Comparison of ENCODE assay signal across 1 cellular context in genomic region chr2:226618875-226619605, GRCh38.
TF ChIP-seq lines count a peak whose summit lies in the region.

No MANE protein-coding gene starts in this region.

TF ChIP-seq in HepG2, 621 proteins besides CTCF, POLR2A, EP300 and RAD21 (continued from another document and continues in another):
- TF ChIP-seq ZNF318 (CRISPR knock-in tag; IDR thresholded peaks at IDR 0.05), result no peak
- TF ChIP-seq ZNF343 (CRISPR knock-in tag; IDR thresholded peaks at IDR 0.05), result no peak
- TF ChIP-seq THYN1 (CRISPR knock-in tag; IDR thresholded peaks at IDR 0.05; ENCODE audit: borderline replicate concordance, low read depth), result no peak
- peak; percentile 97 for TF ChIP-seq RARA (CRISPR knock-in tag; IDR thresholded peaks at IDR 0.05)
- TF ChIP-seq ZNF225 (CRISPR knock-in tag; IDR thresholded peaks at IDR 0.05), result no peak
- TF ChIP-seq ZNF335 (CRISPR knock-in tag; IDR thresholded peaks at IDR 0.05), result 0 out of 2 replicates have a peak, but pooled peaks have one; percentile 24
- TF ChIP-seq BHLHE40 (IDR thresholded peaks at IDR 0.05; ENCODE audit: low read length), result no peak
- peak in 1 of 2 experiments; percentile 23; a peak in 2 of 4 replicates for TF ChIP-seq REST (IDR thresholded peaks at IDR 0.05; ENCODE audit: borderline replicate concordance in 1 of 2, low read depth in 1 of 2, low read length in 2 of 2)
- TF ChIP-seq DNMT1 (CRISPR knock-in tag; IDR thresholded peaks at IDR 0.05), result no peak
- TF ChIP-seq PHF20 (CRISPR knock-in tag; IDR thresholded peaks at IDR 0.05), result no peak
- no peak for TF ChIP-seq KDM5A (IDR thresholded peaks at IDR 0.05; ENCODE audit: borderline replicate concordance, low read length)
- TF ChIP-seq ZNF549 (CRISPR knock-in tag; IDR thresholded peaks at IDR 0.05), result no peak
- 0 out of 2 replicates have a peak, but pooled peaks have one; percentile 63 for TF ChIP-seq ZNF337 (CRISPR knock-in tag; IDR thresholded peaks at IDR 0.05; ENCODE audit: borderline replicate concordance, low read depth)
- TF ChIP-seq ZNF644 (CRISPR knock-in tag; IDR thresholded peaks at IDR 0.05; ENCODE audit: low read depth), result peak; percentile 80
- peak; percentile 74; the same call in 1 of the 2 replicates for TF ChIP-seq NR2C2 (CRISPR knock-in tag; IDR thresholded peaks at IDR 0.05; ENCODE audit: borderline replicate concordance)
- no peak for TF ChIP-seq SNAI1 (CRISPR knock-in tag; IDR thresholded peaks at IDR 0.05; ENCODE audit: borderline replicate concordance)
- TF ChIP-seq ZNF350 (CRISPR knock-in tag; IDR thresholded peaks at IDR 0.05; ENCODE audit: borderline replicate concordance, low read depth), result no peak
- TF ChIP-seq ARNT (IDR thresholded peaks at IDR 0.05), result no peak
- no peak for TF ChIP-seq POLR2G (IDR thresholded peaks at IDR 0.05; ENCODE audit: low read depth, low read length)
- TF ChIP-seq RCOR2 (CRISPR knock-in tag; IDR thresholded peaks at IDR 0.05), result peak; percentile 98
- TF ChIP-seq SYNCRIP (IDR thresholded peaks at IDR 0.05; ENCODE audit: insufficient read depth, low read depth, low read length), result no peak
- TF ChIP-seq ZNF264 (CRISPR knock-in tag; IDR thresholded peaks at IDR 0.05), result no peak
- TF ChIP-seq SP5 (CRISPR knock-in tag; IDR thresholded peaks at IDR 0.05; ENCODE audit: borderline replicate concordance, low read depth), result peak; percentile 62
- TF ChIP-seq, protein P1, sequence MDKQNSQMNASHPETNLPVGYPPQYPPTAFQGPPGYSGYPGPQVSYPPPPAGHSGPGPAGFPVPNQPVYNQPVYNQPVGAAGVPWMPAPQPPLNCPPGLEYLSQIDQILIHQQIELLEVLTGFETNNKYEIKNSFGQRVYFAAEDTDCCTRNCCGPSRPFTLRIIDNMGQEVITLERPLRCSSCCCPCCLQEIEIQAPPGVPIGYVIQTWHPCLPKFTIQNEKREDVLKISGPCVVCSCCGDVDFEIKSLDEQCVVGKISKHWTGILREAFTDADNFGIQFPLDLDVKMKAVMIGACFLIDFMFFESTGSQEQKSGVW (CRISPR knock-in tag; IDR thresholded peaks at IDR 0.05; ENCODE audit: borderline replicate concordance), result no peak
- TF ChIP-seq, protein P2, sequence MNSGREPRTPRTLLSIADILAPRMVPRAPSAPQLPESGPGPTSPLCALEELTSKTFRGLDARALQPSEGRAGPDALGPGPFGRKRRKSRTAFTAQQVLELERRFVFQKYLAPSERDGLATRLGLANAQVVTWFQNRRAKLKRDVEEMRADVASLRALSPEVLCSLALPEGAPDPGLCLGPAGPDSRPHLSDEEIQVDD (CRISPR knock-in tag; IDR thresholded peaks at IDR 0.05; ENCODE audit: borderline replicate concordance), result no peak
- TF ChIP-seq ZNF441 (CRISPR knock-in tag; IDR thresholded peaks at IDR 0.05; ENCODE audit: borderline replicate concordance), result no peak
- TF ChIP-seq, protein P3, sequence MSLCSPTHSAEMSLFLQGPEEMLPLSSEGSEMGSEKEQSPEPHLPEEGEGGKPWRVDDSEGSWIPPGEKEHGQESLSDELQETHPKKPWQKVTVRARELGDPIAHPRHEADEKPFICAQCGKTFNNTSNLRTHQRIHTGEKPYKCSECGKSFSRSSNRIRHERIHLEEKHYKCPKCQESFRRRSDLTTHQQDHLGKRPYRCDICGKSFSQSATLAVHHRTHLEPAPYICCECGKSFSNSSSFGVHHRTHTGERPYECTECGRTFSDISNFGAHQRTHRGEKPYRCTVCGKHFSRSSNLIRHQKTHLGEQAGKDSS (CRISPR knock-in tag; IDR thresholded peaks at IDR 0.05; ENCODE audit: borderline replicate concordance, low read depth), result no peak
- TF ChIP-seq JUN (CRISPR knock-in tag; IDR thresholded peaks at IDR 0.05), result 0 out of 2 replicates have a peak, but pooled peaks have one; percentile 28
- no peak for TF ChIP-seq RORA (CRISPR knock-in tag; IDR thresholded peaks at IDR 0.05)
- TF ChIP-seq ZSCAN5A (CRISPR knock-in tag; IDR thresholded peaks at IDR 0.05; ENCODE audit: borderline replicate concordance), result peak; percentile 95; the same call in 1 of the 2 replicates
- TF ChIP-seq MLLT10 (CRISPR knock-in tag; IDR thresholded peaks at IDR 0.05), result no peak
- TF ChIP-seq, protein P4, sequence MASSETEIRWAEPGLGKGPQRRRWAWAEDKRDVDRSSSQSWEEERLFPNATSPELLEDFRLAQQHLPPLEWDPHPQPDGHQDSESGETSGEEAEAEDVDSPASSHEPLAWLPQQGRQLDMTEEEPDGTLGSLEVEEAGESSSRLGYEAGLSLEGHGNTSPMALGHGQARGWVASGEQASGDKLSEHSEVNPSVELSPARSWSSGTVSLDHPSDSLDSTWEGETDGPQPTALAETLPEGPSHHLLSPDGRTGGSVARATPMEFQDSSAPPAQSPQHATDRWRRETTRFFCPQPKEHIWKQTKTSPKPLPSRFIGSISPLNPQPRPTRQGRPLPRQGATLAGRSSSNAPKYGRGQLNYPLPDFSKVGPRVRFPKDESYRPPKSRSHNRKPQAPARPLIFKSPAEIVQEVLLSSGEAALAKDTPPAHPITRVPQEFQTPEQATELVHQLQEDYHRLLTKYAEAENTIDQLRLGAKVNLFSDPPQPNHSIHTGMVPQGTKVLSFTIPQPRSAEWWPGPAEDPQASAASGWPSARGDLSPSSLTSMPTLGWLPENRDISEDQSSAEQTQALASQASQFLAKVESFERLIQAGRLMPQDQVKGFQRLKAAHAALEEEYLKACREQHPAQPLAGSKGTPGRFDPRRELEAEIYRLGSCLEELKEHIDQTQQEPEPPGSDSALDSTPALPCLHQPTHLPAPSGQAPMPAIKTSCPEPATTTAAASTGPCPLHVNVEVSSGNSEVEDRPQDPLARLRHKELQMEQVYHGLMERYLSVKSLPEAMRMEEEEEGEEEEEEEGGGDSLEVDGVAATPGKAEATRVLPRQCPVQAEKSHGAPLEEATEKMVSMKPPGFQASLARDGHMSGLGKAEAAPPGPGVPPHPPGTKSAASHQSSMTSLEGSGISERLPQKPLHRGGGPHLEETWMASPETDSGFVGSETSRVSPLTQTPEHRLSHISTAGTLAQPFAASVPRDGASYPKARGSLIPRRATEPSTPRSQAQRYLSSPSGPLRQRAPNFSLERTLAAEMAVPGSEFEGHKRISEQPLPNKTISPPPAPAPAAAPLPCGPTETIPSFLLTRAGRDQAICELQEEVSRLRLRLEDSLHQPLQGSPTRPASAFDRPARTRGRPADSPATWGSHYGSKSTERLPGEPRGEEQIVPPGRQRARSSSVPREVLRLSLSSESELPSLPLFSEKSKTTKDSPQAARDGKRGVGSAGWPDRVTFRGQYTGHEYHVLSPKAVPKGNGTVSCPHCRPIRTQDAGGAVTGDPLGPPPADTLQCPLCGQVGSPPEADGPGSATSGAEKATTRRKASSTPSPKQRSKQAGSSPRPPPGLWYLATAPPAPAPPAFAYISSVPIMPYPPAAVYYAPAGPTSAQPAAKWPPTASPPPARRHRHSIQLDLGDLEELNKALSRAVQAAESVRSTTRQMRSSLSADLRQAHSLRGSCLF (CRISPR knock-in tag; IDR thresholded peaks at IDR 0.05; ENCODE audit: borderline replicate concordance), result 0 out of 2 replicates have a peak, but pooled peaks have one; percentile 27
- TF ChIP-seq, protein P5, sequence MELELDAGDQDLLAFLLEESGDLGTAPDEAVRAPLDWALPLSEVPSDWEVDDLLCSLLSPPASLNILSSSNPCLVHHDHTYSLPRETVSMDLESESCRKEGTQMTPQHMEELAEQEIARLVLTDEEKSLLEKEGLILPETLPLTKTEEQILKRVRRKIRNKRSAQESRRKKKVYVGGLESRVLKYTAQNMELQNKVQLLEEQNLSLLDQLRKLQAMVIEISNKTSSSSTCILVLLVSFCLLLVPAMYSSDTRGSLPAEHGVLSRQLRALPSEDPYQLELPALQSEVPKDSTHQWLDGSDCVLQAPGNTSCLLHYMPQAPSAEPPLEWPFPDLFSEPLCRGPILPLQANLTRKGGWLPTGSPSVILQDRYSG (CRISPR knock-in tag; IDR thresholded peaks at IDR 0.05), result no peak
- no peak for TF ChIP-seq ZNF143 (CRISPR knock-in tag; IDR thresholded peaks at IDR 0.05)
- no peak for TF ChIP-seq ZNF17 (CRISPR knock-in tag; IDR thresholded peaks at IDR 0.05)
